ENCODE assay signal across 1 cellular context in genomic region chr1:31955917-31956736, GRCh38.
TF ChIP-seq lines count a peak whose summit lies in the region.

No MANE protein-coding gene starts in this region.

TF ChIP-seq in K562, 482 proteins besides CTCF, POLR2A, EP300 and RAD21 (continued from another document and continues in another):
- TF ChIP-seq ARID2 (IDR thresholded peaks at IDR 0.05) (peak; percentile 11; the same call in 1 of the 2 replicates), CREBBP (IDR thresholded peaks at IDR 0.05; ENCODE audit: low read depth, low read length) (no peak), OTX1 (CRISPR knock-in tag; IDR thresholded peaks at IDR 0.05) (peak; percentile 42; the same call in 1 of the 2 replicates), MCM2 (IDR thresholded peaks at IDR 0.05; ENCODE audit: low read depth) (no peak), ERF (CRISPR knock-in tag; IDR thresholded peaks at IDR 0.05) (peak; percentile 54; the same call in 1 of the 2 replicates), SREBF1 (IDR thresholded peaks at IDR 0.05; ENCODE audit: borderline replicate concordance, low read depth, low read length) (no peak), FOXM1 (IDR thresholded peaks at IDR 0.05; ENCODE audit: low read depth) (no peak), FOXM1 (CRISPR knock-in tag; IDR thresholded peaks at IDR 0.05; ENCODE audit: low read depth) (no peak), CREM (IDR thresholded peaks at IDR 0.05; ENCODE audit: low read depth) (peak; percentile 62; the same call in 1 of the 2 replicates), JUN (IDR thresholded peaks at IDR 0.05; ENCODE audit: borderline replicate concordance, low read depth, low read length) (peak; percentile 91), JUN (CRISPR knock-in tag; IDR thresholded peaks at IDR 0.05; ENCODE audit: borderline replicate concordance) (peak; percentile 71; the same call in 1 of the 2 replicates), PTTG1 (tag; IDR thresholded peaks at IDR 0.05; ENCODE audit: low read depth) (no peak), PPARD (CRISPR knock-in tag; IDR thresholded peaks at IDR 0.05) (no peak), CHD2 (IDR thresholded peaks at IDR 0.05; ENCODE audit: low read depth, low read length) (peak; percentile 60), ZC3H4 (CRISPR knock-in tag; IDR thresholded peaks at IDR 0.05; ENCODE audit: borderline replicate concordance) (no peak), HSF4 (CRISPR knock-in tag; IDR thresholded peaks at IDR 0.05; ENCODE audit: borderline replicate concordance) (no peak), ZBTB5 (IDR thresholded peaks at IDR 0.05) (no peak; the same call in 1 of the 2 replicates), DIDO1 (tag; IDR thresholded peaks at IDR 0.05; ENCODE audit: low read depth) (no peak), SIRT6 (IDR thresholded peaks at IDR 0.05; ENCODE audit: low read depth, low read length) (no peak), FUS (optimal IDR thresholded peaks at IDR 0.05; ENCODE audit: low read depth, low read length) (no peak), GTF2F1 (IDR thresholded peaks at IDR 0.05; ENCODE audit: low read depth, low read length) (no peak), RBBP5 (IDR thresholded peaks at IDR 0.05; ENCODE audit: borderline replicate concordance, insufficient read depth, low read length, poor library complexity, severe bottlenecking) (peak; percentile 75), WHSC1 (IDR thresholded peaks at IDR 0.05; ENCODE audit: low read length) (no peak), MIER1 (IDR thresholded peaks at IDR 0.05; ENCODE audit: low read depth) (no peak), ZZZ3 (IDR thresholded peaks at IDR 0.05) (no peak), ZNF592 (IDR thresholded peaks at IDR 0.05) (peak; percentile 96), ZNF133 (CRISPR knock-in tag; IDR thresholded peaks at IDR 0.05) (0 out of 2 replicates have a peak, but pooled peaks have one; percentile 21), NR2C2 (CRISPR knock-in tag; IDR thresholded peaks at IDR 0.05) (no peak), NR2C2 (tag; IDR thresholded peaks at IDR 0.05) (peak; percentile 82), ZNF12 (CRISPR knock-in tag; IDR thresholded peaks at IDR 0.05) (no peak), MECOM (CRISPR knock-in tag; IDR thresholded peaks at IDR 0.05) (peak; percentile 86), PURB (CRISPR knock-in tag; IDR thresholded peaks at IDR 0.05; ENCODE audit: low read depth) (no peak), ZNF217 (CRISPR knock-in tag; IDR thresholded peaks at IDR 0.05) (no peak), ADNP (tag; IDR thresholded peaks at IDR 0.05) (peak; percentile 72)
- TF ChIP-seq, protein P1, sequence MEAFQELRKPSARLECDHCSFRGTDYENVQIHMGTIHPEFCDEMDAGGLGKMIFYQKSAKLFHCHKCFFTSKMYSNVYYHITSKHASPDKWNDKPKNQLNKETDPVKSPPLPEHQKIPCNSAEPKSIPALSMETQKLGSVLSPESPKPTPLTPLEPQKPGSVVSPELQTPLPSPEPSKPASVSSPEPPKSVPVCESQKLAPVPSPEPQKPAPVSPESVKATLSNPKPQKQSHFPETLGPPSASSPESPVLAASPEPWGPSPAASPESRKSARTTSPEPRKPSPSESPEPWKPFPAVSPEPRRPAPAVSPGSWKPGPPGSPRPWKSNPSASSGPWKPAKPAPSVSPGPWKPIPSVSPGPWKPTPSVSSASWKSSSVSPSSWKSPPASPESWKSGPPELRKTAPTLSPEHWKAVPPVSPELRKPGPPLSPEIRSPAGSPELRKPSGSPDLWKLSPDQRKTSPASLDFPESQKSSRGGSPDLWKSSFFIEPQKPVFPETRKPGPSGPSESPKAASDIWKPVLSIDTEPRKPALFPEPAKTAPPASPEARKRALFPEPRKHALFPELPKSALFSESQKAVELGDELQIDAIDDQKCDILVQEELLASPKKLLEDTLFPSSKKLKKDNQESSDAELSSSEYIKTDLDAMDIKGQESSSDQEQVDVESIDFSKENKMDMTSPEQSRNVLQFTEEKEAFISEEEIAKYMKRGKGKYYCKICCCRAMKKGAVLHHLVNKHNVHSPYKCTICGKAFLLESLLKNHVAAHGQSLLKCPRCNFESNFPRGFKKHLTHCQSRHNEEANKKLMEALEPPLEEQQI (IDR thresholded peaks at IDR 0.05): no peak
- TF ChIP-seq, protein P2, sequence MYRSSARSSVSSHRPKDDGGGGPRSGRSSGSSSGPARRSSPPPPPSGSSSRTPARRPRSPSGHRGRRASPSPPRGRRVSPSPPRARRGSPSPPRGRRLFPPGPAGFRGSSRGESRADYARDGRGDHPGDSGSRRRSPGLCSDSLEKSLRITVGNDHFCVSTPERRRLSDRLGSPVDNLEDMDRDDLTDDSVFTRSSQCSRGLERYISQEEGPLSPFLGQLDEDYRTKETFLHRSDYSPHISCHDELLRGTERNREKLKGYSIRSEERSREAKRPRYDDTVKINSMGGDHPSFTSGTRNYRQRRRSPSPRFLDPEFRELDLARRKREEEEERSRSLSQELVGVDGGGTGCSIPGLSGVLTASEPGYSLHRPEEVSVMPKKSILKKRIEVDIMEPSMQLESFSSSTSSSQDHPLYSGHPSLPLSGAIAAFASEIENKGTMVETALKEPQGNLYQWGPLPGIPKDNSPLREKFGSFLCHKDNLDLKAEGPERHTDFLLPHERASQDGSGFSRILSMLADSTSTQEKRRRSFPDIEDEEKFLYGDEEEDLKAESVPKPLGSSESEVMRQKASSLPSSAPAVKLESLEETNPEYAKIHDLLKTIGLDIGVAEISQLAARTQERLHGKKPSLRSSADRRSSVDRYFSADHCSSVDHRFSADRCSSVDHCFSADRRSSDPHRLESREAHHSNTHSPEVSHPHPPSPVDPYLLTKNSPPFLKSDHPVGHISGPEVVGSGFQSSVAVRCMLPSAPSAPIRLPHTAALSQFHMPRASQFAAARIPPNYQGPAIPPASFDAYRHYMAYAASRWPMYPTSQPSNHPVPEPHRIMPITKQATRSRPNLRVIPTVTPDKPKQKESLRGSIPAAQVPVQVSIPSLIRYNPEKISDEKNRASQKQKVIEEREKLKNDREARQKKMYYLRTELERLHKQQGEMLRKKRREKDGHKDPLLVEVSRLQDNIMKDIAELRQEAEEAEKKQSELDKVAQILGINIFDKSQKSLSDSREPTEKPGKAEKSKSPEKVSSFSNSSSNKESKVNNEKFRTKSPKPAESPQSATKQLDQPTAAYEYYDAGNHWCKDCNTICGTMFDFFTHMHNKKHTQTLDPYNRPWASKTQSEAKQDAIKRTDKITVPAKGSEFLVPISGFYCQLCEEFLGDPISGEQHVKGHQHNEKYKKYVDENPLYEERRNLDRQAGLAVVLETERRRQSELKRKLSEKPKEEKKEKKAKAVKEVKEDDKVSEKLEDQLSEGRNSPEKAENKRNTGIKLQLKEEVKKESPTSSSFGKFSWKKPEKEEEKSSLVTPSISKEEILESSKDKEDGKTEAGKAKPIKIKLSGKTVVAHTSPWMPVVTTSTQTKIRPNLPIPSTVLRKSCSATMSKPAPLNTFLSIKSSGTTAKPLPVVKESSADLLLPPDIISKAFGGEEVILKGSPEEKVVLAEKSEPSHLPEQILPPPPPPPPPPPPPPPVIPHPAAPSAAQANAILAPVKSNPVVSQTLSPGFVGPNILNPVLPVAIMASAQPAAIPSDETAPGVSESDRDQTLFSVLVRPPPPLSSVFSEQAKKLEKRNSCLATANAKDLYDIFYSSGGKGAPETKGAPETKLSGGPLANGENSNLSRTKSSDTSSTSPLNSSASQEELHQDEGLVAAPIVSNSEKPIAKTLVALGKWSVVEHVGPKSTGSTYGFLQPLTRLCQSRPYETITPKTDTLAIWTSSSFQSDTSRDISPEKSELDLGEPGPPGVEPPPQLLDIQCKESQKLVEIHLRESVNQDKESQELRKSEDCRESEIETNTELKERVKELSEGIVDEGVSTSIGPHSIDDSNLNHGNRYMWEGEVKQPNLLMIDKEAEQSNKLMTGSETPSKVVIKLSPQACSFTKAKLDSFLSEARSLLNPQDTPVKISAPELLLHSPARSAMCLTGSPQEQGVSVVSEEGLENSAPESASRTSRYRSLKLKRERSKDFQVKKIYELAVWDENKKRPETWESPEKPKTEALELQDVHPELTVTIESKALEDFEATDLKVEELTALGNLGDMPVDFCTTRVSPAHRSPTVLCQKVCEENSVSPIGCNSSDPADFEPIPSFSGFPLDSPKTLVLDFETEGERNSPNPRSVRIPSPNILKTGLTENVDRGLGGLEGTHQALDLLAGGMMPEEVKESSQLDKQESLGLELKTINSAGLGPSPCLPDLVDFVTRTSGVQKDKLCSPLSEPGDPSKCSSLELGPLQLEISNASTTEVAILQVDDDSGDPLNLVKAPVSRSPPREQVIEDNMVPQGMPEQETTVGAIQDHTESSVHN (IDR thresholded peaks at IDR 0.05; ENCODE audit: borderline replicate concordance in 1 of 2, low read depth in 1 of 2): peak in 1 of 2 experiments; percentile 38; a peak in 1 of 4 replicates
- TF ChIP-seq, protein P3, sequence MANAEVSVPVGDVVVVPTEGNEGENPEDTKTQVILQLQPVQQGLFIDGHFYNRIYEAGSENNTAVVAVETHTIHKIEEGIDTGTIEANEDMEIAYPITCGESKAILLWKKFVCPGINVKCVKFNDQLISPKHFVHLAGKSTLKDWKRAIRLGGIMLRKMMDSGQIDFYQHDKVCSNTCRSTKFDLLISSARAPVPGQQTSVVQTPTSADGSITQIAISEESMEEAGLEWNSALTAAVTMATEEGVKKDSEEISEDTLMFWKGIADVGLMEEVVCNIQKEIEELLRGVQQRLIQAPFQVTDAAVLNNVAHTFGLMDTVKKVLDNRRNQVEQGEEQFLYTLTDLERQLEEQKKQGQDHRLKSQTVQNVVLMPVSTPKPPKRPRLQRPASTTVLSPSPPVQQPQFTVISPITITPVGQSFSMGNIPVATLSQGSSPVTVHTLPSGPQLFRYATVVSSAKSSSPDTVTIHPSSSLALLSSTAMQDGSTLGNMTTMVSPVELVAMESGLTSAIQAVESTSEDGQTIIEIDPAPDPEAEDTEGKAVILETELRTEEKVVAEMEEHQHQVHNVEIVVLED (CRISPR knock-in tag; IDR thresholded peaks at IDR 0.05): no peak
- TF ChIP-seq, protein P4, sequence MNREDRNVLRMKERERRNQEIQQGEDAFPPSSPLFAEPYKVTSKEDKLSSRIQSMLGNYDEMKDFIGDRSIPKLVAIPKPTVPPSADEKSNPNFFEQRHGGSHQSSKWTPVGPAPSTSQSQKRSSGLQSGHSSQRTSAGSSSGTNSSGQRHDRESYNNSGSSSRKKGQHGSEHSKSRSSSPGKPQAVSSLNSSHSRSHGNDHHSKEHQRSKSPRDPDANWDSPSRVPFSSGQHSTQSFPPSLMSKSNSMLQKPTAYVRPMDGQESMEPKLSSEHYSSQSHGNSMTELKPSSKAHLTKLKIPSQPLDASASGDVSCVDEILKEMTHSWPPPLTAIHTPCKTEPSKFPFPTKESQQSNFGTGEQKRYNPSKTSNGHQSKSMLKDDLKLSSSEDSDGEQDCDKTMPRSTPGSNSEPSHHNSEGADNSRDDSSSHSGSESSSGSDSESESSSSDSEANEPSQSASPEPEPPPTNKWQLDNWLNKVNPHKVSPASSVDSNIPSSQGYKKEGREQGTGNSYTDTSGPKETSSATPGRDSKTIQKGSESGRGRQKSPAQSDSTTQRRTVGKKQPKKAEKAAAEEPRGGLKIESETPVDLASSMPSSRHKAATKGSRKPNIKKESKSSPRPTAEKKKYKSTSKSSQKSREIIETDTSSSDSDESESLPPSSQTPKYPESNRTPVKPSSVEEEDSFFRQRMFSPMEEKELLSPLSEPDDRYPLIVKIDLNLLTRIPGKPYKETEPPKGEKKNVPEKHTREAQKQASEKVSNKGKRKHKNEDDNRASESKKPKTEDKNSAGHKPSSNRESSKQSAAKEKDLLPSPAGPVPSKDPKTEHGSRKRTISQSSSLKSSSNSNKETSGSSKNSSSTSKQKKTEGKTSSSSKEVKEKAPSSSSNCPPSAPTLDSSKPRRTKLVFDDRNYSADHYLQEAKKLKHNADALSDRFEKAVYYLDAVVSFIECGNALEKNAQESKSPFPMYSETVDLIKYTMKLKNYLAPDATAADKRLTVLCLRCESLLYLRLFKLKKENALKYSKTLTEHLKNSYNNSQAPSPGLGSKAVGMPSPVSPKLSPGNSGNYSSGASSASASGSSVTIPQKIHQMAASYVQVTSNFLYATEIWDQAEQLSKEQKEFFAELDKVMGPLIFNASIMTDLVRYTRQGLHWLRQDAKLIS (CRISPR knock-in tag; IDR thresholded peaks at IDR 0.05): no peak; the same call in 1 of the 2 replicates
